ENCODE assay signal across 8 cellular contexts in genomic region chr11:112302226-112302868, GRCh38. TPM values are rescaled to one million over a fixed set of nuclear protein-coding genes. Genes with fewer than 3 reads are reported as not detected.
A peak's percentile ranks its signal among the peaks of the same experiment; 100 is the strongest.
DNase-seq lines count a peak whose midpoint lies in the region; ATAC-seq and TF ChIP-seq lines count a peak whose summit lies in the region.

No MANE protein-coding gene starts in this region.

- peak; percentile 20 for DNase-seq in DMS53 treated with DMSO at 0.1 percent for 48 hours (lab: John Stamatoyannopoulos, UW; ENCODE audit: unreplicated experiment)
- peak; percentile 25 for DNase-seq in astrocyte of the spinal cord (ENCODE audit: low read depth, low spot score)
- DNase-seq in NCI-H524 treated with DMSO at 0.1 percent for 48 hours (lab: John Stamatoyannopoulos, UW) = no peak

- H3K36me3 ChIP-seq in Loucy (ENCODE audit: insufficient read depth, low read length) (no peaks in the 10 kb centered on the region), mesodermal cell (ENCODE audit: control insufficient read depth, insufficient read depth, low read length) (no peaks in the 10 kb centered on the region)

- peak overlapping the region; percentile 41 for H3K9ac ChIP-seq in Loucy (ENCODE audit: low read depth, low read length, poor library complexity, severe bottlenecking)

- in situ Hi-C loops in astrocyte of the spinal cord (cut with HindIII; ENCODE audit: low sequenced_read_pairs) = no loop called here

- 36 to 46% methylated on average over 2 to 3 of the region's 5 CpGs for WGBS in mesodermal cell (ENCODE audit: insufficient coverage in 2 of 2), 2 experiments

- H3K4me3 ChIP-seq in Loucy (ENCODE audit: low read length, poor library complexity, severe bottlenecking) (no peak overlapping the region), astrocyte of the spinal cord (ENCODE audit: low read depth, low read length) (no peak overlapping the region), mesodermal cell (ENCODE audit: extremely low read depth, insufficient read depth, low read length, poor library complexity, severe bottlenecking) (no peak overlapping the region)

- H3K4me2 ChIP-seq in Loucy (ENCODE audit: low read depth, low read length, poor library complexity, severe bottlenecking) = peak overlapping the region; percentile 49

- TF ChIP-seq CTCF in Loucy (conservative IDR thresholded peaks at IDR 0.05; ENCODE audit: low read length) (no peak), astrocyte of the spinal cord (IDR thresholded peaks at IDR 0.05; ENCODE audit: low read depth, low read length) (no peak)

- peak overlapping the region; percentile 0 for H3K27ac ChIP-seq in mesodermal cell (ENCODE audit: low read depth, low read length, severe bottlenecking)

- H2AFZ ChIP-seq in Loucy (ENCODE audit: low read length) = peak overlapping the region; percentile 79

- ATAC-seq in GM19328 (IDR thresholded peaks at IDR 0.05; ENCODE audit: unreplicated experiment) (no peak), HG03439 (IDR thresholded peaks at IDR 0.05; ENCODE audit: unreplicated experiment) (no peak), HG02798 (IDR thresholded peaks at IDR 0.05; ENCODE audit: poor library complexity, unreplicated experiment) (no peak)

- peaks cover 43% of the 10 kb centered on the region for H3K4me1 ChIP-seq in Loucy (ENCODE audit: insufficient read depth, low read length, poor library complexity, severe bottlenecking)
- H3K4me1 ChIP-seq in mesodermal cell (ENCODE audit: control insufficient read depth, insufficient read depth, low read length, poor library complexity, severe bottlenecking) = peaks cover 5% of the 10 kb centered on the region

- no peaks in the 10 kb centered on the region for H3K9me3 ChIP-seq in Loucy (ENCODE audit: insufficient read depth, low read depth, low read length)
- H3K9me3 ChIP-seq in mesodermal cell (ENCODE audit: control insufficient read depth, low read length) = no peaks in the 10 kb centered on the region

- H3K79me2 ChIP-seq in Loucy (ENCODE audit: insufficient read depth, low read length) = no peaks in the 10 kb centered on the region

- H3K9me2 ChIP-seq in Loucy (replicated peaks; ENCODE audit: low read depth, low read length) = no peaks in the 10 kb centered on the region

- 0 out of 2 replicates have a peak, but pooled peaks cover 3% of the 10 kb centered on the region for H3F3A ChIP-seq in Loucy (ENCODE audit: low read depth)

- no peaks in the 10 kb centered on the region for H3K27me3 ChIP-seq in Loucy (ENCODE audit: insufficient read depth, low read length, poor library complexity, severe bottlenecking)

- no peaks in the 10 kb centered on the region for H4K20me1 ChIP-seq in Loucy (ENCODE audit: insufficient read depth, low read length, poor library complexity, severe bottlenecking)

RNA-seq across cellular contexts. Expression of gene PLET1, which starts 41.7 kb away (rescaled TPM):
- polyA plus RNA-seq in mesodermal cell (2013, experiment 1 of 2) = not detected
- not detected for polyA plus RNA-seq in mesodermal cell (2013, experiment 2 of 2)
